26 cellular contexts compared by ENCODE assay signal in genomic region chr15:74809951-74810350, GRCh38. TPM values are rescaled to one million over a fixed set of nuclear protein-coding genes. Genes with fewer than 3 reads are reported as not detected.
"Had no signal": no experiment of that assay in that cellular context is flagged by ENCODE, and none has a peak within 500 bp of the region (broad histone marks: within the 10 kb centered on the region; RNA-seq: fewer than 3 reads in every experiment).

No MANE protein-coding gene starts in this region.

- H3K4me1 ChIP-seq: prostate gland had no signal

- H3K27me3 Mint-ChIP-seq: activated naive CD4-positive, alpha-beta T cell treated with anti-CD3 and anti-CD28 coated beads, Interleukin-2, amount 50 U/mL, for 24 hours; naive thymus-derived CD4-positive, alpha-beta T cell; stimulated activated naive CD8-positive, alpha-beta T cell treated with anti-CD3 and anti-CD28 coated beads, Interleukin-15, Interleukin-2, amounts not matched to agents 100 ng/mL and 50 ng/mL, for 24 hours; type B pancreatic cell had no signal

- H3K9me3 ChIP-seq: adrenal gland, esophagus muscularis mucosa, prostate gland, right atrium auricular region had no signal

- H3K4me3 ChIP-seq: adrenal gland, cardiac muscle cell, esophagus muscularis mucosa, neural progenitor cell, prostate gland, right atrium auricular region had no signal

- H3K27ac Mint-ChIP-seq: activated CD4-positive, alpha-beta T cell treated with anti-CD3 and anti-CD28 coated beads, Interleukin-2, amount 10 ng/mL, durations not matched to agents 24 days and 14 days; dendritic cell treated with granulocyte-macrophage colony-stimulating factor and Interleukin-4, amounts not matched to agents 40 ng/mL and 50 ng/mL, for 4 days; neural progenitor cell; stimulated activated naive CD8-positive, alpha-beta T cell treated with anti-CD3 and anti-CD28 coated beads, Interleukin-15, Interleukin-2, amounts not matched to agents 100 ng/mL and 50 ng/mL, for 24 hours; type B pancreatic cell had no signal

- H3K9ac ChIP-seq: neural progenitor cell had no signal

- H3K4me2 ChIP-seq: neural progenitor cell had no signal

- H3K9me3 Mint-ChIP-seq: activated CD4-positive, alpha-beta T cell treated with anti-CD3 and anti-CD28 coated beads, Interleukin-2, amount 10 ng/mL, durations not matched to agents 24 days and 14 days; activated naive CD4-positive, alpha-beta T cell treated with anti-CD3 and anti-CD28 coated beads, Interleukin-2, amount 50 U/mL, for 24 hours; activated T-cell treated with anti-CD3 and anti-CD28 coated beads, Interleukin-2, amount 50 U/mL, for 72 hours; dendritic cell treated with granulocyte-macrophage colony-stimulating factor and Interleukin-4, amounts not matched to agents 40 ng/mL and 50 ng/mL, for 4 days; neural progenitor cell; stimulated activated naive CD8-positive, alpha-beta T cell treated with anti-CD3 and anti-CD28 coated beads, Interleukin-15, Interleukin-2, amounts not matched to agents 100 ng/mL and 50 ng/mL, for 24 hours; type B pancreatic cell had no signal

- H3K27ac ChIP-seq: adrenal gland, cardiac muscle cell, esophagus muscularis mucosa, foreskin keratinocyte, neural progenitor cell, prostate gland, right atrium auricular region had no signal

- H3K27me3 ChIP-seq: adrenal gland, cardiac muscle cell, foreskin keratinocyte, neural progenitor cell, right atrium auricular region had no signal

- DNase-seq: activated CD4-positive, alpha-beta T cell treated with anti-CD3 and anti-CD28 coated beads, Interleukin-2, amount 10 ng/mL, durations not matched to agents 24 days and 14 days; activated CD8-positive, alpha-beta memory T cell treated with anti-CD3 and anti-CD28 coated beads, Interleukin-2, amount 50 U/mL, for 4 hours; activated effector memory CD4-positive, alpha-beta T cell treated with anti-CD3 and anti-CD28 coated beads, Interleukin-2, amount 50 U/mL, for 16 hours; activated T-cell treated with anti-CD3 and anti-CD28 coated beads, Interleukin-2, amount 50 U/mL, for 72 hours; adrenal gland; effector CD8-positive, alpha-beta T cell; hippocampal formation; left cardiac atrium; mesendoderm; naive thymus-derived CD4-positive, alpha-beta T cell; T-helper 9 cell had no signal

- H2AFZ ChIP-seq: neural progenitor cell had no signal

- H3K4me3 Mint-ChIP-seq: activated CD4-positive, alpha-beta T cell treated with anti-CD3 and anti-CD28 coated beads, Interleukin-2, amount 10 ng/mL, durations not matched to agents 24 days and 14 days; activated naive CD4-positive, alpha-beta T cell treated with anti-CD3 and anti-CD28 coated beads, Interleukin-2, amount 50 U/mL, for 24 hours; activated T-cell treated with anti-CD3 and anti-CD28 coated beads, Interleukin-2, amount 50 U/mL, for 72 hours; dendritic cell treated with granulocyte-macrophage colony-stimulating factor and Interleukin-4, amounts not matched to agents 40 ng/mL and 50 ng/mL, for 4 days; neural progenitor cell; stimulated activated naive CD8-positive, alpha-beta T cell treated with anti-CD3 and anti-CD28 coated beads, Interleukin-15, Interleukin-2, amounts not matched to agents 100 ng/mL and 50 ng/mL, for 24 hours; type B pancreatic cell had no signal

- H3K36me3 ChIP-seq: adrenal gland, cardiac muscle cell, esophagus muscularis mucosa, neural progenitor cell, prostate gland, right atrium auricular region had no signal

- ATAC-seq: foreskin keratinocyte; left cardiac atrium; naive thymus-derived CD4-positive, alpha-beta T cell had no signal

RNA-seq across cellular contexts. Expression of gene LMAN1L, which starts 2.7 kb away (rescaled TPM):
- total RNA-seq: cardiac muscle cell, chondrocyte, foreskin keratinocyte, mucosa of gallbladder, osteocyte, skeletal muscle tissue had no signal
- polyA plus RNA-seq: cardiac muscle cell; foreskin keratinocyte; naive thymus-derived CD4-positive, alpha-beta T cell had no signal

RNA-seq across cellular contexts. Expression of gene CPLX3, which starts 16.5 kb away (rescaled TPM):
- total RNA-seq: astrocyte, cardiac muscle cell, chondrocyte, foreskin keratinocyte, mucosa of gallbladder, osteocyte, skeletal muscle tissue had no signal
- polyA plus RNA-seq: cardiac muscle cell; foreskin keratinocyte; naive thymus-derived CD4-positive, alpha-beta T cell had no signal
